22 cellular contexts compared by ENCODE assay signal in genomic region chr6:110207652-110208051, GRCh38. TPM values are rescaled to one million over a fixed set of nuclear protein-coding genes. Genes with fewer than 3 reads are reported as not detected.
DNase-seq lines count a peak whose midpoint lies in the region; ATAC-seq, FAIRE-seq and TF ChIP-seq lines count a peak whose summit lies in the region.
"Had no signal": no experiment of that assay in that cellular context is flagged by ENCODE, and none has a peak within 500 bp of the region (broad histone marks: within the 10 kb centered on the region; RNA-seq: fewer than 3 reads in every experiment).

No MANE protein-coding gene starts in this region.

- H3K27me3 ChIP-seq in HepG2 (ENCODE audit: control insufficient read depth in 1 of 2, insufficient read depth in 2 of 2, low read length in 2 of 2) = no peaks in the 10 kb centered on the region
- no peaks in the 10 kb centered on the region for H3K27me3 ChIP-seq in right lobe of liver
- H3K27me3 ChIP-seq in K562 (ENCODE audit: control insufficient read depth in 2 of 2, insufficient read depth in 2 of 2, low read length in 2 of 2) = no peaks in the 10 kb centered on the region
- H3K27me3 ChIP-seq: BE2C had no signal

- H3K9me3 ChIP-seq in HepG2 (ENCODE audit: low read length) = no peaks in the 10 kb centered on the region
- H3K9me3 ChIP-seq in right lobe of liver = no peaks in the 10 kb centered on the region
- no peaks in the 10 kb centered on the region for H3K9me3 ChIP-seq in K562 (replicated peaks; ENCODE audit: control insufficient read depth, insufficient read depth, low read depth, low read length)
- H3K9me3 ChIP-seq: BE2C had no signal

- TF ChIP-seq EP300 in HepG2 (IDR thresholded peaks at IDR 0.05; ENCODE audit: low read depth in 2 of 2, low read length in 2 of 2) (no peak), HepG2 (CRISPR knock-in tag; IDR thresholded peaks at IDR 0.05; ENCODE audit: borderline replicate concordance) (no peak), K562 (IDR thresholded peaks at IDR 0.05; ENCODE audit: low read length) (no peak)

- no peak overlapping the region for H3K9ac ChIP-seq in HepG2 (ENCODE audit: insufficient read depth, low read depth, low read length)
- no peak overlapping the region for H3K9ac ChIP-seq in K562 (ENCODE audit: insufficient read depth in 1 of 2, low read depth in 2 of 2, low read length in 2 of 2)

- FAIRE-seq in HepG2 (lab: Jason Lieb, UNC) (no peak), K562 (lab: Jason Lieb, UNC) (no peak)
- FAIRE-seq: A204.1, H1 had no signal

- no peaks in the 10 kb centered on the region for H3K9me1 ChIP-seq in K562 (ENCODE audit: control insufficient read depth, insufficient read depth, low read length)

- no TSS peak for BruUV-seq in HepG2 (replicated peaks; lab: Mats Ljungman, UMichigan)
- BruUV-seq in K562 (replicated peaks; lab: Mats Ljungman, UMichigan) = no TSS peak

- H3K4me3 ChIP-seq in HepG2 (replicated peaks in 1 of 3; ENCODE audit: insufficient read depth in 1 of 3, low read depth in 2 of 3, low read length in 3 of 3) = no peak overlapping the region
- no peak overlapping the region for H3K4me3 ChIP-seq in right lobe of liver
- no peak overlapping the region for H3K4me3 ChIP-seq in K562

- TF ChIP-seq POLR2A in HepG2 (IDR thresholded peaks at IDR 0.05; ENCODE audit: insufficient read depth in 1 of 2, low read depth in 2 of 2, low read length in 2 of 2) (no peak), right lobe of liver (IDR thresholded peaks at IDR 0.05) (no peak), K562 (conservative IDR thresholded peaks at IDR 0.05) (no peak)

- H2AFZ ChIP-seq in HepG2 (ENCODE audit: low read length) (no peak overlapping the region), K562 (ENCODE audit: low read depth, low read length) (no peak overlapping the region)

- WGBS in HepG2 (ENCODE audit: low lambda C conversion rate) = 97% methylated on average over 3 of the region's 3 CpGs
- WGBS in right lobe of liver (ENCODE audit: insufficient coverage, low coverage, low lambda C conversion rate, missing lambda C conversion rate) = 97% methylated on average over 3 of the region's 3 CpGs
- WGBS in K562 (ENCODE audit: insufficient coverage, low coverage, missing lambda C conversion rate) = 96% methylated on average over 3 of the region's 3 CpGs

- ATAC-seq in HepG2 = no peak
- no peak for ATAC-seq in right lobe of liver
- no peak for ATAC-seq in K562
- ATAC-seq in GM19351 (IDR thresholded peaks at IDR 0.05; ENCODE audit: unreplicated experiment) = no peak
- ATAC-seq in GM21381 (IDR thresholded peaks at IDR 0.05; ENCODE audit: unreplicated experiment) = no peak

- CTCF ChIA-PET in HepG2 (lab: Yijun Ruan, JAX; ENCODE audit: low intra/inter-chr PET ratio, low total read pairs) (no interaction called here), K562 (lab: Yijun Ruan, JAX; ENCODE audit: low intra/inter-chr PET ratio) (no interaction called here)

- peaks cover 4 to 37% of the 10 kb centered on the region in 2 experiments; a peak in 3 of 5 replicates for H3K36me3 ChIP-seq in HepG2 (replicated peaks in 1 of 2; ENCODE audit: control insufficient read depth in 1 of 2, insufficient read depth in 2 of 2, low read length in 2 of 2)
- peaks cover 0 to 28% (median 19%) of the 10 kb centered on the region in 4 donors for H3K36me3 ChIP-seq in right lobe of liver
- peaks cover 38% of the 10 kb centered on the region for H3K36me3 ChIP-seq in K562 (ENCODE audit: control insufficient read depth, insufficient read depth, low read length)

- TF ChIP-seq CTCF in HepG2 (CRISPR knock-in tag; IDR thresholded peaks at IDR 0.05) (no peak), right lobe of liver (IDR thresholded peaks at IDR 0.05) (no peak), K562 (IDR thresholded peaks at IDR 0.05 in 2 of 3, conservative IDR thresholded peaks at IDR 0.05 in 1 of 3; ENCODE audit: insufficient read depth in 2 of 3, low read depth in 1 of 3, low read length in 3 of 3) (no peak)

- in situ Hi-C loops in HepG2 (cut with HindIII; ENCODE audit: extremely low pct_ligation_motif_present, low pct_unique_long_range_greater_than_20kb) = no loop called here
- in situ Hi-C loops in K562 (cut with MboI) = no loop called here

- H3K79me2 ChIP-seq in HepG2 (ENCODE audit: insufficient read depth, low read length) (no peaks in the 10 kb centered on the region), K562 (ENCODE audit: control insufficient read depth, insufficient read depth, low read length) (no peaks in the 10 kb centered on the region)

- POLR2A ChIA-PET in HepG2 (lab: Yijun Ruan, JAX) = no interaction called here
- POLR2A ChIA-PET in K562 (lab: Yijun Ruan, JAX) = interaction anchor here (1.1 kb wide), 1 partner anchor 10 kb away, joined by 3 read pairs; no protein-coding TSS in a partner anchor

- H3K4me2 ChIP-seq in HepG2 (ENCODE audit: low read depth, low read length) (no peak overlapping the region), K562 (ENCODE audit: insufficient read depth, low read length) (no peak overlapping the region)

- no peaks in the 10 kb centered on the region for H4K20me1 ChIP-seq in HepG2 (ENCODE audit: insufficient read depth, low read length)
- H4K20me1 ChIP-seq in K562 (replicated peaks; ENCODE audit: control insufficient read depth, insufficient read depth, low read length) = no peaks in the 10 kb centered on the region

- H3K4me1 ChIP-seq in HepG2 (ENCODE audit: insufficient read depth, low read length) (no peaks in the 10 kb centered on the region), right lobe of liver (no peaks in the 10 kb centered on the region), K562 (replicated peaks in 1 of 2; ENCODE audit: control insufficient read depth in 2 of 2, insufficient read depth in 2 of 2, low read length in 2 of 2) (no peaks in the 10 kb centered on the region)
- H3K4me1 ChIP-seq: BE2C had no signal

- H3K27ac ChIP-seq in HepG2 (ENCODE audit: extremely low read length, insufficient read depth, low read length) (no peak overlapping the region), right lobe of liver (no peak overlapping the region), K562 (ENCODE audit: extremely low read depth, low read depth, low read length) (no peak overlapping the region)

- DNase-seq in HepG2 (ENCODE audit: low spot score) (no peak), right lobe of liver (no peak), HT-29 (ENCODE audit: low spot score) (peak; percentile 1), K562 (ENCODE audit: extremely low read depth in 1 of 4, low spot score in 3 of 4) (no peak), NCI-H1436 treated with DMSO at 0.1 percent for 48 hours (lab: John Stamatoyannopoulos, UW) (no peak)
- DNase-seq: ACHN; BE2C; C1 segment of cervical spinal cord; CD4-positive, CD25-positive, alpha-beta regulatory T cell; CD8-positive, alpha-beta memory T cell; COR-L47; DMS153; DMS79; GF-D8; H9; IMR-90; Kasumi-1; KG1 had no signal

- intact Hi-C loops in HepG2 (cut with micrococcal nuclease; ENCODE audit: unreplicated experiment) = no loop called here
- intact Hi-C loops in right lobe of liver (cut with DNase I) = no loop called here
- intact Hi-C loops in K562 (cut with micrococcal nuclease) = no loop called here

- TF ChIP-seq RAD21 in HepG2 (CRISPR knock-in tag; IDR thresholded peaks at IDR 0.05) (no peak), K562 (CRISPR knock-in tag; conservative IDR thresholded peaks at IDR 0.05 in 1 of 2, IDR thresholded peaks at IDR 0.05 in 1 of 2) (no peak; a peak in 1 of 4 replicates)

RNA-seq across cellular contexts. Expression of gene CDC40, which starts 27.4 kb away (rescaled TPM):
- total RNA-seq in HepG2 (2016; rRNA removed; fragmentation: Illumina TruSeq; extraction: Trizol) = 21.5 and 36.2 TPM in 2 replicates
- 2.2 and 2.3 TPM in 2 replicates for total RNA-seq in HepG2 (2016; cell fraction: cytosol; rRNA removed; fragmentation: Illumina TruSeq; extraction: Trizol; ENCODE audit: low read depth)
- total RNA-seq in HepG2 (2016; cell fraction: insoluble cytoplasmic fraction; rRNA removed; fragmentation: Illumina TruSeq; extraction: Trizol) = 22.3 and 33.2 TPM in 2 replicates
- 6.7 and 8.7 TPM in 2 replicates for total RNA-seq in HepG2 (2016; cell fraction: membrane; rRNA removed; fragmentation: Illumina TruSeq; extraction: Trizol)
- total RNA-seq in HepG2 (2016; cell fraction: nucleus; rRNA removed; fragmentation: Illumina TruSeq; extraction: Trizol) = 16.0 and 16.1 TPM in 2 replicates
- 7.9 and 11.4 TPM in 2 replicates for polyA plus RNA-seq in HepG2 (2011; rRNA removed)
- polyA plus RNA-seq in HepG2 (2011; cell fraction: cytosol; rRNA removed) = 5.2 and 6.8 TPM in 2 replicates
- 2.3 and 2.8 TPM in 2 replicates for polyA plus RNA-seq in HepG2 (2011; cell fraction: nucleus; rRNA removed)
- 8.2 and 11.4 TPM in 2 replicates for polyA plus RNA-seq in HepG2 (2012)
- 0.60 and 0.67 TPM in 2 replicates for polyA plus RNA-seq in HepG2 (2016; cell fraction: cytosol; fragmentation: Illumina TruSeq; extraction: Trizol; ENCODE audit: low read depth)
- polyA plus RNA-seq in HepG2 (2016; cell fraction: insoluble cytoplasmic fraction; fragmentation: Illumina TruSeq; extraction: Trizol; ENCODE audit: low read depth) = 18.6 and 21.4 TPM in 2 replicates
- polyA plus RNA-seq in HepG2 (2016; cell fraction: membrane; fragmentation: Illumina TruSeq; extraction: Trizol; ENCODE audit: low read depth) = 2.7 and 3.2 TPM in 2 replicates
- 12.6 and 14.0 TPM in 2 replicates for polyA plus RNA-seq in HepG2 (2016; cell fraction: nucleus; fragmentation: Illumina TruSeq; extraction: Trizol; ENCODE audit: insufficient read depth, low read depth)
- polyA minus RNA-seq in HepG2 (2011; rRNA and poly(A)+ RNA removed; ENCODE audit: low replicate concordance) = 9.7 and 15.0 TPM in 2 replicates
- 9.3 and 12.9 TPM in 2 replicates for polyA minus RNA-seq in HepG2 (2011; cell fraction: cytosol; rRNA and poly(A)+ RNA removed)
- polyA minus RNA-seq in HepG2 (2011; cell fraction: nucleus; rRNA and poly(A)+ RNA removed) = 21.1 and 23.2 TPM in 2 replicates
- total RNA-seq in right lobe of liver = 10 to 100 TPM; 10.2 to 12.3 (median 11.0) TPM
- total RNA-seq in HT-29 (2014; rRNA removed; shearing (Covaris generic)) = 7.3 and 8.9 TPM in 2 replicates
- total RNA-seq in K562 (2011; cell fraction: chromatin; rRNA removed; ENCODE audit: low replicate concordance) = 11.2 and 27.9 TPM in 2 replicates
- total RNA-seq in K562 (2011; cell fraction: nucleolus; rRNA removed) = 3.7 and 5.8 TPM in 2 replicates
- 7.2 and 11.5 TPM in 2 replicates for total RNA-seq in K562 (2011; cell fraction: nucleoplasm; rRNA removed)
- 9.7 and 11.0 TPM in 2 replicates for total RNA-seq in K562 (2014; rRNA removed)
- total RNA-seq in K562 (2014; rRNA removed; fragmentation: Illumina TruSeq; extraction: Trizol) = 24.3 and 26.4 TPM in 2 replicates
- 20.6 and 23.0 TPM in 2 replicates for total RNA-seq in K562 (2015; rRNA removed; fragmentation: Illumina TruSeq; extraction: Trizol)
- 15.1 and 16.8 TPM in 2 replicates for total RNA-seq in K562 (2021)
- polyA plus RNA-seq in K562 (2011; rRNA removed) = 21.1 and 26.3 TPM in 2 replicates
- polyA plus RNA-seq in K562 (2011; cell fraction: cytosol; rRNA removed) = 5.1 and 9.1 TPM in 2 replicates
- polyA plus RNA-seq in K562 (2011; cell fraction: nucleus; rRNA removed) = 4.4 and 5.6 TPM in 2 replicates
- polyA plus RNA-seq in K562 (2012) = 11.4 and 12.7 TPM in 2 replicates
- 16.6 and 16.7 TPM in 2 replicates for polyA plus RNA-seq in K562 (2014; fragmentation: Illumina TruSeq; extraction: Trizol)
- 10 to 100 TPM; 14.9 to 15.7 TPM for polyA plus RNA-seq in K562 (2014; fragmentation: Nextera tagmentation; extraction: Ambion mirVana)
- polyA plus RNA-seq in K562 (2014; rRNA removed) = 11.6 and 12.9 TPM in 2 replicates
- polyA minus RNA-seq in K562 (2011; rRNA and poly(A)+ RNA removed) = 31.0 and 32.5 TPM in 2 replicates
- 10.6 and 13.6 TPM in 2 replicates for polyA minus RNA-seq in K562 (2011; cell fraction: cytosol; rRNA and poly(A)+ RNA removed)
- 8.3 and 13.6 TPM in 2 replicates for polyA minus RNA-seq in K562 (2011; cell fraction: nucleus; rRNA and poly(A)+ RNA removed)

RNA-seq across cellular contexts. Expression of gene WASF1, which starts 28.2 kb away (rescaled TPM):
- 8.5 and 10.3 TPM in 2 replicates for total RNA-seq in HepG2 (2016; rRNA removed; fragmentation: Illumina TruSeq; extraction: Trizol)
- total RNA-seq in HepG2 (2016; cell fraction: cytosol; rRNA removed; fragmentation: Illumina TruSeq; extraction: Trizol; ENCODE audit: low read depth) = 4.4 and 5.6 TPM in 2 replicates
- 9.8 and 10.3 TPM in 2 replicates for total RNA-seq in HepG2 (2016; cell fraction: insoluble cytoplasmic fraction; rRNA removed; fragmentation: Illumina TruSeq; extraction: Trizol)
- total RNA-seq in HepG2 (2016; cell fraction: membrane; rRNA removed; fragmentation: Illumina TruSeq; extraction: Trizol) = 13.2 and 15.5 TPM in 2 replicates
- 10.3 and 13.5 TPM in 2 replicates for total RNA-seq in HepG2 (2016; cell fraction: nucleus; rRNA removed; fragmentation: Illumina TruSeq; extraction: Trizol)
- polyA plus RNA-seq in HepG2 (2011; rRNA removed) = 13.2 and 17.3 TPM in 2 replicates
- polyA plus RNA-seq in HepG2 (2011; cell fraction: cytosol; rRNA removed) = 15.8 and 16.2 TPM in 2 replicates
- 9.5 and 9.9 TPM in 2 replicates for polyA plus RNA-seq in HepG2 (2011; cell fraction: nucleus; rRNA removed)
- 13.4 and 13.8 TPM in 2 replicates for polyA plus RNA-seq in HepG2 (2012)
- polyA plus RNA-seq in HepG2 (2016; cell fraction: cytosol; fragmentation: Illumina TruSeq; extraction: Trizol; ENCODE audit: low read depth) = 7.7 and 10.5 TPM in 2 replicates
- polyA plus RNA-seq in HepG2 (2016; cell fraction: insoluble cytoplasmic fraction; fragmentation: Illumina TruSeq; extraction: Trizol; ENCODE audit: low read depth) = 17.6 and 22.7 TPM in 2 replicates
- polyA plus RNA-seq in HepG2 (2016; cell fraction: membrane; fragmentation: Illumina TruSeq; extraction: Trizol; ENCODE audit: low read depth) = 20.6 and 21.7 TPM in 2 replicates
- polyA plus RNA-seq in HepG2 (2016; cell fraction: nucleus; fragmentation: Illumina TruSeq; extraction: Trizol; ENCODE audit: insufficient read depth, low read depth) = 20.4 TPM in 2 replicates
- polyA minus RNA-seq in HepG2 (2011; rRNA and poly(A)+ RNA removed; ENCODE audit: low replicate concordance) = 10.3 and 19.8 TPM in 2 replicates
- polyA minus RNA-seq in HepG2 (2011; cell fraction: cytosol; rRNA and poly(A)+ RNA removed) = 4.6 and 5.2 TPM in 2 replicates
- 17.9 and 21.6 TPM in 2 replicates for polyA minus RNA-seq in HepG2 (2011; cell fraction: nucleus; rRNA and poly(A)+ RNA removed)
- total RNA-seq in right lobe of liver = 1 to 10 TPM; 3.6 to 6.6 (median 4.8) TPM
- 2.6 and 3.4 TPM in 2 replicates for total RNA-seq in HT-29 (2014; rRNA removed; shearing (Covaris generic))
- total RNA-seq in K562 (2011; cell fraction: chromatin; rRNA removed; ENCODE audit: low replicate concordance) = 2.9 and 6.2 TPM in 2 replicates
- 1.6 and 2.2 TPM in 2 replicates for total RNA-seq in K562 (2011; cell fraction: nucleolus; rRNA removed)
- 2.9 and 4.7 TPM in 2 replicates for total RNA-seq in K562 (2011; cell fraction: nucleoplasm; rRNA removed)
- 2.5 and 4.8 TPM in 2 replicates for total RNA-seq in K562 (2014; rRNA removed)
- total RNA-seq in K562 (2014; rRNA removed; fragmentation: Illumina TruSeq; extraction: Trizol) = 7.5 and 7.9 TPM in 2 replicates
- 4.9 and 5.1 TPM in 2 replicates for total RNA-seq in K562 (2015; rRNA removed; fragmentation: Illumina TruSeq; extraction: Trizol)
- total RNA-seq in K562 (2021) = 12.6 and 13.0 TPM in 2 replicates
- 9.1 and 13.5 TPM in 2 replicates for polyA plus RNA-seq in K562 (2011; rRNA removed)
- 11.7 and 15.4 TPM in 2 replicates for polyA plus RNA-seq in K562 (2011; cell fraction: cytosol; rRNA removed)
- 5.7 and 8.3 TPM in 2 replicates for polyA plus RNA-seq in K562 (2011; cell fraction: nucleus; rRNA removed)
- polyA plus RNA-seq in K562 (2012) = 6.1 and 11.1 TPM in 2 replicates
- polyA plus RNA-seq in K562 (2014; fragmentation: Illumina TruSeq; extraction: Trizol) = 13.1 and 18.2 TPM in 2 replicates
- 1 to 10 TPM; 2.1 to 3.4 TPM for polyA plus RNA-seq in K562 (2014; fragmentation: Nextera tagmentation; extraction: Ambion mirVana)
- 5.6 and 7.4 TPM in 2 replicates for polyA plus RNA-seq in K562 (2014; rRNA removed)
- polyA minus RNA-seq in K562 (2011; rRNA and poly(A)+ RNA removed) = 5.5 and 9.1 TPM in 2 replicates
- 1.5 and 5.3 TPM in 2 replicates for polyA minus RNA-seq in K562 (2011; cell fraction: cytosol; rRNA and poly(A)+ RNA removed)
- 3.7 and 5.5 TPM in 2 replicates for polyA minus RNA-seq in K562 (2011; cell fraction: nucleus; rRNA and poly(A)+ RNA removed)

Comparison
In these comparisons a context has a peak if more than half of its experiments do, and no peak if none do; other contexts are left out.
1. Of the 241 proteins assayed by ChIP-seq in both HepG2 and K562: peak only in HepG2: none; only in K562: NFIC and SMAD1; in both: none; in neither: 239.